Comparison of ENCODE assay signal across 1 cellular context in the genomic region with DNA sequence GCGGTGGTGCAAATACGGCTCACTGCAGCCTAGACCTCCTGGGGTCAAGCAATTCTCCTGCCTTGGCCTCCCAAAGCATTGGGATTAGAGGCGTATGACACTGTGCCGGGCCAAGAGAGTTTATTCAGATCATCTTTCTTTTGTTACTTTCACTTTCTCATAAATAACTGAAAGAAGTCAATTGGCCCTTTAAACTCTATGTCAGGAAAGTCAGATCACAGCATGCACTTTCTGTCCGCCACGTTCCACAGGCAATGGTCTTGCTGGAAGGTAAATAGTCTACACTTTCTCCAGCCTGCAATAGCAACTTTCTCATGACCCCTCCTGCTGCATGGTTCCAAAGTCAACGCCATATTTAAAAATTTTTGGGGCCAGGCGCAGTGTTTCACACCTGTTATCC.
TF ChIP-seq lines count a peak whose summit lies in the region.

No MANE protein-coding gene starts in this region.

TF ChIP-seq in K562, 482 proteins besides CTCF, POLR2A, EP300 and RAD21:
- TF ChIP-seq TEAD4 (IDR thresholded peaks at IDR 0.05; ENCODE audit: low read length) (no peak), TEAD4 (CRISPR knock-in tag; IDR thresholded peaks at IDR 0.05; ENCODE audit: borderline replicate concordance) (no peak), STAG1 (CRISPR knock-in tag; IDR thresholded peaks at IDR 0.05; ENCODE audit: borderline replicate concordance) (no peak), ZNF212 (CRISPR knock-in tag; IDR thresholded peaks at IDR 0.05) (no peak), ZNF408 (CRISPR knock-in tag; IDR thresholded peaks at IDR 0.05; ENCODE audit: low read depth) (no peak), ZNF57 (CRISPR knock-in tag; IDR thresholded peaks at IDR 0.05) (no peak)
- TF ChIP-seq, protein P1, sequence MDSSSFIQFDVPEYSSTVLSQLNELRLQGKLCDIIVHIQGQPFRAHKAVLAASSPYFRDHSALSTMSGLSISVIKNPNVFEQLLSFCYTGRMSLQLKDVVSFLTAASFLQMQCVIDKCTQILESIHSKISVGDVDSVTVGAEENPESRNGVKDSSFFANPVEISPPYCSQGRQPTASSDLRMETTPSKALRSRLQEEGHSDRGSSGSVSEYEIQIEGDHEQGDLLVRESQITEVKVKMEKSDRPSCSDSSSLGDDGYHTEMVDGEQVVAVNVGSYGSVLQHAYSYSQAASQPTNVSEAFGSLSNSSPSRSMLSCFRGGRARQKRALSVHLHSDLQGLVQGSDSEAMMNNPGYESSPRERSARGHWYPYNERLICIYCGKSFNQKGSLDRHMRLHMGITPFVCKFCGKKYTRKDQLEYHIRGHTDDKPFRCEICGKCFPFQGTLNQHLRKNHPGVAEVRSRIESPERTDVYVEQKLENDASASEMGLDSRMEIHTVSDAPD (CRISPR knock-in tag; IDR thresholded peaks at IDR 0.05): no peak
- TF ChIP-seq, protein P2, sequence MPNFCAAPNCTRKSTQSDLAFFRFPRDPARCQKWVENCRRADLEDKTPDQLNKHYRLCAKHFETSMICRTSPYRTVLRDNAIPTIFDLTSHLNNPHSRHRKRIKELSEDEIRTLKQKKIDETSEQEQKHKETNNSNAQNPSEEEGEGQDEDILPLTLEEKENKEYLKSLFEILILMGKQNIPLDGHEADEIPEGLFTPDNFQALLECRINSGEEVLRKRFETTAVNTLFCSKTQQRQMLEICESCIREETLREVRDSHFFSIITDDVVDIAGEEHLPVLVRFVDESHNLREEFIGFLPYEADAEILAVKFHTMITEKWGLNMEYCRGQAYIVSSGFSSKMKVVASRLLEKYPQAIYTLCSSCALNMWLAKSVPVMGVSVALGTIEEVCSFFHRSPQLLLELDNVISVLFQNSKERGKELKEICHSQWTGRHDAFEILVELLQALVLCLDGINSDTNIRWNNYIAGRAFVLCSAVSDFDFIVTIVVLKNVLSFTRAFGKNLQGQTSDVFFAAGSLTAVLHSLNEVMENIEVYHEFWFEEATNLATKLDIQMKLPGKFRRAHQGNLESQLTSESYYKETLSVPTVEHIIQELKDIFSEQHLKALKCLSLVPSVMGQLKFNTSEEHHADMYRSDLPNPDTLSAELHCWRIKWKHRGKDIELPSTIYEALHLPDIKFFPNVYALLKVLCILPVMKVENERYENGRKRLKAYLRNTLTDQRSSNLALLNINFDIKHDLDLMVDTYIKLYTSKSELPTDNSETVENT (CRISPR knock-in tag; IDR thresholded peaks at IDR 0.05): no peak
